15 cellular contexts compared by ENCODE assay signal in genomic region chr5:159031513-159031912, GRCh38.
DNase-seq lines count a peak whose midpoint lies in the region; ATAC-seq and TF ChIP-seq lines count a peak whose summit lies in the region.
"Had no signal": no experiment of that assay in that cellular context is flagged by ENCODE, and none has a peak within 500 bp of the region (broad histone marks: within the 10 kb centered on the region; RNA-seq: fewer than 3 reads in every experiment).

No MANE protein-coding gene starts in this region.

- peaks cover 30% of the 10 kb centered on the region for H3K27me3 Mint-ChIP-seq in stimulated activated naive CD8-positive, alpha-beta T cell treated with anti-CD3 and anti-CD28 coated beads, Interleukin-15, Interleukin-2, amounts not matched to agents 100 ng/mL and 50 ng/mL, for 24 hours
- H3K27me3 Mint-ChIP-seq in stimulated activated naive CD8-positive, alpha-beta T cell treated with anti-CD3 and anti-CD28 coated beads, Interleukin-15, amount 100 ng/mL, for 72 hours = peaks cover 39% of the 10 kb centered on the region

- TF ChIP-seq CTCF in fibroblast of pulmonary artery (IDR thresholded peaks at IDR 0.05; ENCODE audit: low read length, missing control alignments) = no peak

- peaks cover 3% of the 10 kb centered on the region for H3K4me1 Mint-ChIP-seq in stimulated activated naive CD8-positive, alpha-beta T cell treated with anti-CD3 and anti-CD28 coated beads, Interleukin-15, Interleukin-2, amounts not matched to agents 100 ng/mL and 50 ng/mL, for 24 hours (ENCODE audit: low read depth)
- H3K4me1 Mint-ChIP-seq in stimulated activated naive CD8-positive, alpha-beta T cell treated with anti-CD3 and anti-CD28 coated beads, Interleukin-15, amount 100 ng/mL, for 72 hours = no peaks in the 10 kb centered on the region

- no peak for ATAC-seq in stimulated activated naive CD8-positive, alpha-beta T cell treated with anti-CD3 and anti-CD28 coated beads, Interleukin-15, amount 100 ng/mL, for 72 hours
- peak; percentile 66 for ATAC-seq in HG03457 (IDR thresholded peaks at IDR 0.05; ENCODE audit: unreplicated experiment)
- ATAC-seq: upper lobe of right lung had no signal

- no peaks in the 10 kb centered on the region for H3K36me3 Mint-ChIP-seq in stimulated activated naive CD8-positive, alpha-beta T cell treated with anti-CD3 and anti-CD28 coated beads, Interleukin-15, Interleukin-2, amounts not matched to agents 100 ng/mL and 50 ng/mL, for 24 hours (ENCODE audit: low read depth)

- no peaks in the 10 kb centered on the region for H3K9me3 Mint-ChIP-seq in stimulated activated naive CD8-positive, alpha-beta T cell treated with anti-CD3 and anti-CD28 coated beads, Interleukin-15, Interleukin-2, amounts not matched to agents 100 ng/mL and 50 ng/mL, for 24 hours
- peaks cover 5 to 7% of the 10 kb centered on the region in 2 donors for H3K9me3 Mint-ChIP-seq in stimulated activated naive CD8-positive, alpha-beta T cell treated with anti-CD3 and anti-CD28 coated beads, Interleukin-15, amount 100 ng/mL, for 72 hours

- no peak for DNase-seq in stimulated activated naive CD8-positive, alpha-beta T cell treated with anti-CD3 and anti-CD28 coated beads, Interleukin-15, amount 100 ng/mL, for 72 hours
- DNase-seq in fibroblast of pulmonary artery (ENCODE audit: low read depth) = peak; percentile 31
- no peak for DNase-seq in SW 1271 (lab: John Stamatoyannopoulos, UW)
- no peak for DNase-seq in GDM1 (lab: John Stamatoyannopoulos, UW)
- no peak for DNase-seq in AG08395 (ENCODE audit: low spot score)
- no peak for DNase-seq in activated CD4-positive, alpha-beta T cell treated with anti-CD3 and anti-CD28 coated beads, Interleukin-2, amount 50 U/mL, for 1 hour
- DNase-seq: ACHN; activated CD4-positive, CD25-positive, alpha-beta regulatory T cell treated with anti-CD3 and anti-CD28 coated beads, Interleukin-2, amount 50 U/mL, for 72 hours; activated effector memory CD4-positive, alpha-beta T cell treated with anti-CD3 and anti-CD28 coated beads, Interleukin-2, amount 50 U/mL, for 16 hours; GF-D8; NCI-H1694; upper lobe of right lung had no signal

- peak overlapping the region; percentile 10 for H3K4me3 Mint-ChIP-seq in stimulated activated naive CD8-positive, alpha-beta T cell treated with anti-CD3 and anti-CD28 coated beads, Interleukin-15, Interleukin-2, amounts not matched to agents 100 ng/mL and 50 ng/mL, for 24 hours
- no peak overlapping the region for H3K4me3 Mint-ChIP-seq in stimulated activated naive CD8-positive, alpha-beta T cell treated with anti-CD3 and anti-CD28 coated beads, Interleukin-15, amount 100 ng/mL, for 72 hours
- H3K4me3 Mint-ChIP-seq: neural crest cell had no signal

- H3K27ac Mint-ChIP-seq in stimulated activated naive CD8-positive, alpha-beta T cell treated with anti-CD3 and anti-CD28 coated beads, Interleukin-15, Interleukin-2, amounts not matched to agents 100 ng/mL and 50 ng/mL, for 24 hours = no peak overlapping the region
- no peak overlapping the region for H3K27ac Mint-ChIP-seq in stimulated activated naive CD8-positive, alpha-beta T cell treated with anti-CD3 and anti-CD28 coated beads, Interleukin-15, amount 100 ng/mL, for 72 hours

- H3K4me3 ChIP-seq in fibroblast of pulmonary artery (replicated peaks; ENCODE audit: low read depth, low read length) = no peak overlapping the region
- H3K4me3 ChIP-seq: upper lobe of right lung had no signal
